26 cellular contexts compared by ENCODE assay signal in the genomic region with DNA sequence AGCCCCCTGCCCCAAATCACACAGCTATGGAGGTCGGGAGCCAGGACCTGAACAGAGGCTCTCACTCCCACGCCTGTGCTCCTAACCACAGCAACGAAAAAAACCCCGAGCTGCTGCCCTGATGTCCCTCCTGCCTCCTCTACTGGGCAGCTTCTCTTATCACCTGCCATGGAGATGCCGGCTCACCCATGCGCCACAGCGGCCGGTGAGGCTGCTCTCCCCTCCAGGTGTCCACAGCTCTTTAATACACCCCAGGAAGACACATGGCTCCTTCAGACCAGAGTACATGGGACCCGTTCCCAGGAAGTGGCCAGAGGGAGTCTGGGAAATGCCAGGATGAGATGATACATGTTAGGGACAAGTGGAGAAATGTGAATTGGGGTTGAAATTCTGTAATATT.
"Had no signal": no experiment of that assay in that cellular context is flagged by ENCODE, and none has a peak within 500 bp of the region (broad histone marks: within the 10 kb centered on the region; RNA-seq: fewer than 3 reads in every experiment).

No MANE protein-coding gene starts in this region.

- H3K9me3 Mint-ChIP-seq: natural killer cell treated with Interleukin-12 subunit alpha and Interleukin-12 subunit beta and Interleukin-15 and Interleukin-18, amount 100 ng/mL, for 72 hours had no signal

- H3K9me3 ChIP-seq: left lung, mucosa of descending colon, ovary, right lobe of liver, testis, thyroid gland, transverse colon, upper lobe of right lung had no signal

- H3K36me3 ChIP-seq: left lung, ovary, right atrium auricular region, right lobe of liver, stomach, thyroid gland, transverse colon, upper lobe of right lung had no signal

- ATAC-seq: left colon; left lung; mucosa of descending colon; naive thymus-derived CD4-positive, alpha-beta T cell; natural killer cell treated with Interleukin-12 subunit alpha and Interleukin-12 subunit beta and Interleukin-15 and Interleukin-18, amount 100 ng/mL, for 72 hours; right lobe of liver; stimulated activated naive B cell treated with anti-CD40 and anti-IgM and Interleukin-4, amounts not matched to agents 10 μg/mL and 1 μg/mL and 100 μg/mL, for 72 hours; stimulated activated naive CD8-positive, alpha-beta T cell treated with anti-CD3 and anti-CD28 coated beads, Interleukin-15, Interleukin-2, amounts not matched to agents 100 U/mL and 50 U/mL, for 24 hours; upper lobe of right lung had no signal

- H3K4me2 ChIP-seq: smooth muscle cell had no signal

- H3K4me3 Mint-ChIP-seq: naive thymus-derived CD4-positive, alpha-beta T cell; natural killer cell treated with Interleukin-12 subunit alpha and Interleukin-12 subunit beta and Interleukin-15 and Interleukin-18, amount 100 ng/mL, for 72 hours; neural crest cell; stimulated activated naive B cell treated with anti-CD40 and anti-IgM and Interleukin-4, amounts not matched to agents 10 μg/mL and 1 μg/mL and 100 μg/mL, for 72 hours had no signal

- H3K27me3 Mint-ChIP-seq: progenitor cell of endocrine pancreas had no signal

- H3K4me1 ChIP-seq: right atrium auricular region, testis, transverse colon had no signal

- DNase-seq: head of caudate nucleus; hippocampal formation; kidney; left colon; left lung; mesendoderm; midbrain; mucosa of descending colon; naive thymus-derived CD4-positive, alpha-beta T cell; ovary; right lobe of liver; stimulated activated CD4-positive, alpha-beta T cell treated with anti-CD3 and anti-CD28 coated beads, Interleukin-2, amount 100 ng/mL, for 24 hours; stimulated activated CD4-positive, alpha-beta T cell treated with anti-CD3 and anti-CD28 coated beads, Interleukin-4, amount 100 ng/mL, for 1 hour; stimulated activated naive B cell treated with anti-CD40 and anti-IgM and Interleukin-4, amounts not matched to agents 10 μg/mL and 1 μg/mL and 100 μg/mL, for 72 hours; stimulated activated naive CD8-positive, alpha-beta T cell treated with anti-CD3 and anti-CD28 coated beads, Interleukin-15, Interleukin-2, amounts not matched to agents 100 U/mL and 50 U/mL, for 24 hours; stomach; testis; thyroid gland; transverse colon; upper lobe of right lung had no signal

- H3K27ac Mint-ChIP-seq: naive thymus-derived CD4-positive, alpha-beta T cell; natural killer cell treated with Interleukin-12 subunit alpha and Interleukin-12 subunit beta and Interleukin-15 and Interleukin-18, amount 100 ng/mL, for 72 hours; progenitor cell of endocrine pancreas; stimulated activated naive B cell treated with anti-CD40 and anti-IgM and Interleukin-4, amounts not matched to agents 10 μg/mL and 1 μg/mL and 100 μg/mL, for 72 hours had no signal

- H3K27ac ChIP-seq: left lung, ovary, right atrium auricular region, right lobe of liver, stomach, testis, thyroid gland, transverse colon, upper lobe of right lung had no signal

- H3K4me3 ChIP-seq: left lung, lung, mucosa of descending colon, ovary, right atrium auricular region, right lobe of liver, smooth muscle cell, stomach, testis, thyroid gland, transverse colon, upper lobe of right lung had no signal

- H3K36me3 Mint-ChIP-seq: naive thymus-derived CD4-positive, alpha-beta T cell; natural killer cell treated with Interleukin-12 subunit alpha and Interleukin-12 subunit beta and Interleukin-15 and Interleukin-18, amount 100 ng/mL, for 72 hours had no signal

- H3K27me3 ChIP-seq: left lung, ovary, right atrium auricular region, right lobe of liver, testis, thyroid gland, transverse colon, upper lobe of right lung had no signal
